ENCODE assay signal across 1 cellular context in the genomic region with DNA sequence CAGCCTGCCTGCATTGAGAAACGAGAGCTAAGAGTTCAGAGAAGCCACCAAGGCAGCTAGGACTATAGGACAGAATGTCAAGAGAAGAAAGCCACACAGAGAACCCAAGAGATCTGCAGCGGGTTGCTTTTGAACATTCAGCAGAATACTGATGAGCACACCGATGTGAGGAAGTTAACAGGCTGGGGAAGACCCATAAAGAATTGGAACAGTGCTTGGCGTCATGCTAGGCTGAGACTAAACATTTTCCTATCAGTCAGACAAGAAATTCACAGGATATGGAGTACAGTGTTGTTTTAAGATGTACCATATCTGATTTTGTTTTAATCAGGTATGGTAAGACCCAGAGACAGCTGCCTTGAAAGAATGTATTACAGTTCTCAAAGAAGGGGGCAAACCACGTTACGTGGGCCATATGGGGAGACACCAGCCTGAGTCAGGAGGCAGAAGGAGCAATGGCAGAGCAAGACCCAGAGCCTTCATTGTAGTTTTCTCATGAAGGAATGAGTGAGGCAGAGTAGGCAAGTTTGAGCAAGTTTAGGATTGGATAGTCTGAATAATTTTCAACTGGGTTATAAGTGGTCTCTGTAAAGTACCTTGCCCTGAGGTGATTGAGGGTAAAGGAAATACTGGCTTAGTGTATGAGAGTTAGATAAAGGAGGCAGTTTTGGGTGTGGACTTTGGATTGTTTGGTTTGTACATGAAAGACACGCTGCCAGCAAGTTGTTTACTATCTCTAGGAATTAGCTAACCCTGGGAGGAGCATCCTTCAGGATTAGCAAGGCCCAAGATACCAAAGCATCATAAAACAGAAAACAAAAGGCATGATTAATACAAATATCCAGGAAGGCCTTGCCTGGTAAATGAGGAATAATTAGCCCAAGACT.
TF ChIP-seq lines count a peak whose summit lies in the region.

No MANE protein-coding gene starts in this region.

TF ChIP-seq in HepG2, 621 proteins besides CTCF, POLR2A, EP300 and RAD21 (continues in another document):
- no peak for TF ChIP-seq MTF2 (CRISPR knock-in tag; IDR thresholded peaks at IDR 0.05; ENCODE audit: borderline replicate concordance)
- TF ChIP-seq, protein P1, sequence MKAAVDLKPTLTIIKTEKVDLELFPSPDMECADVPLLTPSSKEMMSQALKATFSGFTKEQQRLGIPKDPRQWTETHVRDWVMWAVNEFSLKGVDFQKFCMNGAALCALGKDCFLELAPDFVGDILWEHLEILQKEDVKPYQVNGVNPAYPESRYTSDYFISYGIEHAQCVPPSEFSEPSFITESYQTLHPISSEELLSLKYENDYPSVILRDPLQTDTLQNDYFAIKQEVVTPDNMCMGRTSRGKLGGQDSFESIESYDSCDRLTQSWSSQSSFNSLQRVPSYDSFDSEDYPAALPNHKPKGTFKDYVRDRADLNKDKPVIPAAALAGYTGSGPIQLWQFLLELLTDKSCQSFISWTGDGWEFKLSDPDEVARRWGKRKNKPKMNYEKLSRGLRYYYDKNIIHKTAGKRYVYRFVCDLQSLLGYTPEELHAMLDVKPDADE (CRISPR knock-in tag; IDR thresholded peaks at IDR 0.05), result no peak
- TF ChIP-seq ZBTB3 (CRISPR knock-in tag; IDR thresholded peaks at IDR 0.05; ENCODE audit: borderline replicate concordance, low read depth), result no peak
- no peak for TF ChIP-seq ZIK1 (CRISPR knock-in tag; IDR thresholded peaks at IDR 0.05; ENCODE audit: borderline replicate concordance, low read depth)
- TF ChIP-seq, protein P2, sequence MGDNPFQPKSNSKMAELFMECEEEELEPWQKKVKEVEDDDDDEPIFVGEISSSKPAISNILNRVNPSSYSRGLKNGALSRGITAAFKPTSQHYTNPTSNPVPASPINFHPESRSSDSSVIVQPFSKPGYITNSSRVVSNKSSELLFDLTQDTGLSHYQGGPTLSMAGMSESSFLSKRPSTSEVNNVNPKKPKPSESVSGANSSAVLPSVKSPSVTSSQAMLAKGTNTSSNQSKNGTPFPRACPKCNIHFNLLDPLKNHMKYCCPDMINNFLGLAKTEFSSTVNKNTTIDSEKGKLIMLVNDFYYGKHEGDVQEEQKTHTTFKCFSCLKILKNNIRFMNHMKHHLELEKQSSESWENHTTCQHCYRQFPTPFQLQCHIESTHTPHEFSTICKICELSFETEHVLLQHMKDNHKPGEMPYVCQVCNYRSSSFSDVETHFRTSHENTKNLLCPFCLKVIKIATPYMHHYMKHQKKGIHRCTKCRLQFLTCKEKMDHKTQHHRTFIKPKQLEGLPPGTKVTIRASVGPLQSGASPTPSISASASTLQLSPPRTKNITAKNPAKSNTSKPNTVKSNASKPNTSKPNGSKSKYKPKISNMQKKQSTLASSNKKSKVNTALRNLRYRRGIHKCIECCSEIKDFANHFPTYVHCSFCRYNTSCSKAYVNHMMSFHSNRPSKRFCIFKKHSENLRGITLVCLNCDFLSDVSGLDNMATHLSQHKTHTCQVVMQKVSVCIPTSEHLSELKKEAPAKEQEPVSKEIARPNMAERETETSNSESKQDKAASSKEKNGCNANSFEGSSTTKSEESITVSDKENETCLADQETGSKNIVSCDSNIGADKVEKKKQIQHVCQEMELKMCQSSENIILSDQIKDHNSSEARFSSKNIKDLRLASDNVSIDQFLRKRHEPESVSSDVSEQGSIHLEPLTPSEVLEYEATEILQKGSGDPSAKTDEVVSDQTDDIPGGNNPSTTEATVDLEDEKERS (CRISPR knock-in tag; IDR thresholded peaks at IDR 0.05), result 0 out of 2 replicates have a peak, but pooled peaks have one; percentile 26
- TF ChIP-seq, protein P3, sequence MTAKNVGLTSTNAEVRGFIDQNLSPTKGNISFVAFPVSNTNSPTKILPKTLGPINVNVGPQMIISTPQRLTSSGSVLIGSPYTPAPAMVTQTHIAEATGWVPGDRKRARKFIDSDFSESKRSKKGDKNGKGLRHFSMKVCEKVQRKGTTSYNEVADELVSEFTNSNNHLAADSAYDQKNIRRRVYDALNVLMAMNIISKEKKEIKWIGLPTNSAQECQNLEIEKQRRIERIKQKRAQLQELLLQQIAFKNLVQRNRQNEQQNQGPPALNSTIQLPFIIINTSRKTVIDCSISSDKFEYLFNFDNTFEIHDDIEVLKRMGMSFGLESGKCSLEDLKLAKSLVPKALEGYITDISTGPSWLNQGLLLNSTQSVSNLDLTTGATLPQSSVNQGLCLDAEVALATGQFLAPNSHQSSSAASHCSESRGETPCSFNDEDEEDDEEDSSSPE (CRISPR knock-in tag; IDR thresholded peaks at IDR 0.05), result peak; percentile 40; the same call in 1 of the 2 replicates
- TF ChIP-seq ELF3 (CRISPR knock-in tag; IDR thresholded peaks at IDR 0.05), result peak; percentile 93
- TF ChIP-seq SMAD9 (CRISPR knock-in tag; IDR thresholded peaks at IDR 0.05), result no peak
- peak; percentile 88; the same call in 1 of the 2 replicates for TF ChIP-seq GATA4 (IDR thresholded peaks at IDR 0.05; ENCODE audit: borderline replicate concordance, low read depth)
- TF ChIP-seq ZNF317 (CRISPR knock-in tag; IDR thresholded peaks at IDR 0.05), result no peak; the same call in 1 of the 2 replicates
- no peak for TF ChIP-seq ZNF124 (CRISPR knock-in tag; IDR thresholded peaks at IDR 0.05)
- TF ChIP-seq MAFF (IDR thresholded peaks at IDR 0.05; ENCODE audit: low read depth, low read length), result no peak
- no peak for TF ChIP-seq MAZ (IDR thresholded peaks at IDR 0.05; ENCODE audit: borderline replicate concordance, low read depth, low read length)
- no peak for TF ChIP-seq MAZ (CRISPR knock-in tag; IDR thresholded peaks at IDR 0.05; ENCODE audit: low read depth)
- TF ChIP-seq, protein P4, sequence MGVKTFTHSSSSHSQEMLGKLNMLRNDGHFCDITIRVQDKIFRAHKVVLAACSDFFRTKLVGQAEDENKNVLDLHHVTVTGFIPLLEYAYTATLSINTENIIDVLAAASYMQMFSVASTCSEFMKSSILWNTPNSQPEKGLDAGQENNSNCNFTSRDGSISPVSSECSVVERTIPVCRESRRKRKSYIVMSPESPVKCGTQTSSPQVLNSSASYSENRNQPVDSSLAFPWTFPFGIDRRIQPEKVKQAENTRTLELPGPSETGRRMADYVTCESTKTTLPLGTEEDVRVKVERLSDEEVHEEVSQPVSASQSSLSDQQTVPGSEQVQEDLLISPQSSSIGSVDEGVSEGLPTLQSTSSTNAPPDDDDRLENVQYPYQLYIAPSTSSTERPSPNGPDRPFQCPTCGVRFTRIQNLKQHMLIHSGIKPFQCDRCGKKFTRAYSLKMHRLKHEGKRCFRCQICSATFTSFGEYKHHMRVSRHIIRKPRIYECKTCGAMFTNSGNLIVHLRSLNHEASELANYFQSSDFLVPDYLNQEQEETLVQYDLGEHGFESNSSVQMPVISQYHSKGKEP (CRISPR knock-in tag; IDR thresholded peaks at IDR 0.05), result no peak
- TF ChIP-seq GTF3A (CRISPR knock-in tag; conservative IDR thresholded peaks at IDR 0.05), result no peak
- TF ChIP-seq TBX3 (IDR thresholded peaks at IDR 0.05; ENCODE audit: borderline replicate concordance), result peak; percentile 71; the same call in 1 of the 2 replicates
- peak; percentile 65 for TF ChIP-seq FOXA1 (IDR thresholded peaks at IDR 0.05)
- peak; percentile 97 for TF ChIP-seq FOXA1 (CRISPR knock-in tag; IDR thresholded peaks at IDR 0.05)
- TF ChIP-seq NFE2L2 (IDR thresholded peaks at IDR 0.05; ENCODE audit: low read length), result no peak
- no peak for TF ChIP-seq GABPA (IDR thresholded peaks at IDR 0.05; ENCODE audit: low read depth, low read length)
- TF ChIP-seq GABPA (CRISPR knock-in tag; IDR thresholded peaks at IDR 0.05; ENCODE audit: low read depth), result peak; percentile 42; the same call in 1 of the 2 replicates
- no peak for TF ChIP-seq TRIM24 (CRISPR knock-in tag; IDR thresholded peaks at IDR 0.05)
- no peak for TF ChIP-seq CAMTA2 (CRISPR knock-in tag; IDR thresholded peaks at IDR 0.05; ENCODE audit: borderline replicate concordance)
- TF ChIP-seq CBFB (CRISPR knock-in tag; IDR thresholded peaks at IDR 0.05), result peak; percentile 6; the same call in 1 of the 2 replicates
- no peak for TF ChIP-seq ZSCAN22 (CRISPR knock-in tag; IDR thresholded peaks at IDR 0.05)
- TF ChIP-seq, protein P5, sequence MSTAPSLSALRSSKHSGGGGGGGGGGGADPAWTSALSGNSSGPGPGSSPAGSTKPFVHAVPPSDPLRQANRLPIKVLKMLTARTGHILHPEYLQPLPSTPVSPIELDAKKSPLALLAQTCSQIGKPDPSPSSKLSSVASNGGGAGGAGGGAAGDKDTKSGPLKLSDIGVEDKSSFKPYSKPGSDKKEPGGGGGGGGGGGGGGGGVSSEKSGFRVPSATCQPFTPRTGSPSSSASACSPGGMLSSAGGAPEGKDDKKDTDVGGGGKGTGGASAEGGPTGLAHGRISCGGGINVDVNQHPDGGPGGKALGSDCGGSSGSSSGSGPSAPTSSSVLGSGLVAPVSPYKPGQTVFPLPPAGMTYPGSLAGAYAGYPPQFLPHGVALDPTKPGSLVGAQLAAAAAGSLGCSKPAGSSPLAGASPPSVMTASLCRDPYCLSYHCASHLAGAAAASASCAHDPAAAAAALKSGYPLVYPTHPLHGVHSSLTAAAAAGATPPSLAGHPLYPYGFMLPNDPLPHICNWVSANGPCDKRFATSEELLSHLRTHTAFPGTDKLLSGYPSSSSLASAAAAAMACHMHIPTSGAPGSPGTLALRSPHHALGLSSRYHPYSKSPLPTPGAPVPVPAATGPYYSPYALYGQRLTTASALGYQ (CRISPR knock-in tag; IDR thresholded peaks at IDR 0.05), result peak; percentile 95
- TF ChIP-seq IKZF1 (IDR thresholded peaks at IDR 0.05), result no peak
- no peak for TF ChIP-seq ZBTB42 (CRISPR knock-in tag; IDR thresholded peaks at IDR 0.05)
- TF ChIP-seq ZNF260 (CRISPR knock-in tag; IDR thresholded peaks at IDR 0.05; ENCODE audit: borderline replicate concordance, low read depth), result no peak
- TF ChIP-seq, protein P6, sequence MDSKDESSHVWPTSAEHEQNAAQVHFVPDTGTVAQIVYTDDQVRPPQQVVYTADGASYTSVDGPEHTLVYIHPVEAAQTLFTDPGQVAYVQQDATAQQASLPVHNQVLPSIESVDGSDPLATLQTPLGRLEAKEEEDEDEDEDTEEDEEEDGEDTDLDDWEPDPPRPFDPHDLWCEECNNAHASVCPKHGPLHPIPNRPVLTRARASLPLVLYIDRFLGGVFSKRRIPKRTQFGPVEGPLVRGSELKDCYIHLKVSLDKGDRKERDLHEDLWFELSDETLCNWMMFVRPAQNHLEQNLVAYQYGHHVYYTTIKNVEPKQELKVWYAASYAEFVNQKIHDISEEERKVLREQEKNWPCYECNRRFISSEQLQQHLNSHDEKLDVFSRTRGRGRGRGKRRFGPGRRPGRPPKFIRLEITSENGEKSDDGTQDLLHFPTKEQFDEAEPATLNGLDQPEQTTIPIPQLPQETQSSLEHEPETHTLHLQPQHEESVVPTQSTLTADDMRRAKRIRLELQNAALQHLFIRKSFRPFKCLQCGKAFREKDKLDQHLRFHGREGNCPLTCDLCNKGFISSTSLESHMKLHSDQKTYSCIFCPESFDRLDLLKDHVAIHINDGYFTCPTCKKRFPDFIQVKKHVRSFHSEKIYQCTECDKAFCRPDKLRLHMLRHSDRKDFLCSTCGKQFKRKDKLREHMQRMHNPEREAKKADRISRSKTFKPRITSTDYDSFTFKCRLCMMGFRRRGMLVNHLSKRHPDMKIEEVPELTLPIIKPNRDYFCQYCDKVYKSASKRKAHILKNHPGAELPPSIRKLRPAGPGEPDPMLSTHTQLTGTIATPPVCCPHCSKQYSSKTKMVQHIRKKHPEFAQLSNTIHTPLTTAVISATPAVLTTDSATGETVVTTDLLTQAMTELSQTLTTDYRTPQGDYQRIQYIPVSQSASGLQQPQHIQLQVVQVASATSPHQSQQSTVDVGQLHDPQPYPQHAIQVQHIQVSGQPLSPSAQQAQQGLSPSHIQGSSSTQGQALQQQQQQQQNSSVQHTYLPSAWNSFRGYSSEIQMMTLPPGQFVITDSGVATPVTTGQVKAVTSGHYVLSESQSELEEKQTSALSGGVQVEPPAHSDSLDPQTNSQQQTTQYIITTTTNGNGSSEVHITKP (CRISPR knock-in tag; IDR thresholded peaks at IDR 0.05; ENCODE audit: low read depth), result 0 out of 2 replicates have a peak, but pooled peaks have one; percentile 24
- TF ChIP-seq, protein P7, sequence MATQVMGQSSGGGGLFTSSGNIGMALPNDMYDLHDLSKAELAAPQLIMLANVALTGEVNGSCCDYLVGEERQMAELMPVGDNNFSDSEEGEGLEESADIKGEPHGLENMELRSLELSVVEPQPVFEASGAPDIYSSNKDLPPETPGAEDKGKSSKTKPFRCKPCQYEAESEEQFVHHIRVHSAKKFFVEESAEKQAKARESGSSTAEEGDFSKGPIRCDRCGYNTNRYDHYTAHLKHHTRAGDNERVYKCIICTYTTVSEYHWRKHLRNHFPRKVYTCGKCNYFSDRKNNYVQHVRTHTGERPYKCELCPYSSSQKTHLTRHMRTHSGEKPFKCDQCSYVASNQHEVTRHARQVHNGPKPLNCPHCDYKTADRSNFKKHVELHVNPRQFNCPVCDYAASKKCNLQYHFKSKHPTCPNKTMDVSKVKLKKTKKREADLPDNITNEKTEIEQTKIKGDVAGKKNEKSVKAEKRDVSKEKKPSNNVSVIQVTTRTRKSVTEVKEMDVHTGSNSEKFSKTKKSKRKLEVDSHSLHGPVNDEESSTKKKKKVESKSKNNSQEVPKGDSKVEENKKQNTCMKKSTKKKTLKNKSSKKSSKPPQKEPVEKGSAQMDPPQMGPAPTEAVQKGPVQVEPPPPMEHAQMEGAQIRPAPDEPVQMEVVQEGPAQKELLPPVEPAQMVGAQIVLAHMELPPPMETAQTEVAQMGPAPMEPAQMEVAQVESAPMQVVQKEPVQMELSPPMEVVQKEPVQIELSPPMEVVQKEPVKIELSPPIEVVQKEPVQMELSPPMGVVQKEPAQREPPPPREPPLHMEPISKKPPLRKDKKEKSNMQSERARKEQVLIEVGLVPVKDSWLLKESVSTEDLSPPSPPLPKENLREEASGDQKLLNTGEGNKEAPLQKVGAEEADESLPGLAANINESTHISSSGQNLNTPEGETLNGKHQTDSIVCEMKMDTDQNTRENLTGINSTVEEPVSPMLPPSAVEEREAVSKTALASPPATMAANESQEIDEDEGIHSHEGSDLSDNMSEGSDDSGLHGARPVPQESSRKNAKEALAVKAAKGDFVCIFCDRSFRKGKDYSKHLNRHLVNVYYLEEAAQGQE (IDR thresholded peaks at IDR 0.05; ENCODE audit: borderline replicate concordance in 1 of 2, low read depth in 1 of 2, low read length in 2 of 2), result peak in 1 of 2 experiments; percentile 73; a peak in 2 of 4 replicates
- TF ChIP-seq TEAD3 (CRISPR knock-in tag; optimal IDR thresholded peaks at IDR 0.05; ENCODE audit: borderline replicate concordance), result peak; percentile 90
- TF ChIP-seq, protein P8, sequence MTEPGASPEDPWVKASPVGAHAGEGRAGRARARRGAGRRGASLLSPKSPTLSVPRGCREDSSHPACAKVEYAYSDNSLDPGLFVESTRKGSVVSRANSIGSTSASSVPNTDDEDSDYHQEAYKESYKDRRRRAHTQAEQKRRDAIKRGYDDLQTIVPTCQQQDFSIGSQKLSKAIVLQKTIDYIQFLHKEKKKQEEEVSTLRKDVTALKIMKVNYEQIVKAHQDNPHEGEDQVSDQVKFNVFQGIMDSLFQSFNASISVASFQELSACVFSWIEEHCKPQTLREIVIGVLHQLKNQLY (CRISPR knock-in tag; IDR thresholded peaks at IDR 0.05), result peak; percentile 89
- TF ChIP-seq, protein P9, sequence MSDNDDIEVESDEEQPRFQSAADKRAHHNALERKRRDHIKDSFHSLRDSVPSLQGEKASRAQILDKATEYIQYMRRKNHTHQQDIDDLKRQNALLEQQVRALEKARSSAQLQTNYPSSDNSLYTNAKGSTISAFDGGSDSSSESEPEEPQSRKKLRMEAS (IDR thresholded peaks at IDR 0.05), result peak; percentile 59
- TF ChIP-seq NFYB (CRISPR knock-in tag; IDR thresholded peaks at IDR 0.05), result no peak
- no peak for TF ChIP-seq FIP1L1 (IDR thresholded peaks at IDR 0.05; ENCODE audit: borderline replicate concordance, insufficient read depth, low read depth, low read length)
- no peak for TF ChIP-seq CHD2 (IDR thresholded peaks at IDR 0.05; ENCODE audit: low read depth, low read length)
- TF ChIP-seq SAFB2 (CRISPR knock-in tag; IDR thresholded peaks at IDR 0.05; ENCODE audit: borderline replicate concordance, low read depth), result no peak; the same call in 1 of the 2 replicates
- peak; percentile 85 for TF ChIP-seq KDM6A (CRISPR knock-in tag; IDR thresholded peaks at IDR 0.05; ENCODE audit: low read depth)
- no peak for TF ChIP-seq MZF1 (CRISPR knock-in tag; IDR thresholded peaks at IDR 0.05; ENCODE audit: borderline replicate concordance)
